In the genomic region with DNA sequence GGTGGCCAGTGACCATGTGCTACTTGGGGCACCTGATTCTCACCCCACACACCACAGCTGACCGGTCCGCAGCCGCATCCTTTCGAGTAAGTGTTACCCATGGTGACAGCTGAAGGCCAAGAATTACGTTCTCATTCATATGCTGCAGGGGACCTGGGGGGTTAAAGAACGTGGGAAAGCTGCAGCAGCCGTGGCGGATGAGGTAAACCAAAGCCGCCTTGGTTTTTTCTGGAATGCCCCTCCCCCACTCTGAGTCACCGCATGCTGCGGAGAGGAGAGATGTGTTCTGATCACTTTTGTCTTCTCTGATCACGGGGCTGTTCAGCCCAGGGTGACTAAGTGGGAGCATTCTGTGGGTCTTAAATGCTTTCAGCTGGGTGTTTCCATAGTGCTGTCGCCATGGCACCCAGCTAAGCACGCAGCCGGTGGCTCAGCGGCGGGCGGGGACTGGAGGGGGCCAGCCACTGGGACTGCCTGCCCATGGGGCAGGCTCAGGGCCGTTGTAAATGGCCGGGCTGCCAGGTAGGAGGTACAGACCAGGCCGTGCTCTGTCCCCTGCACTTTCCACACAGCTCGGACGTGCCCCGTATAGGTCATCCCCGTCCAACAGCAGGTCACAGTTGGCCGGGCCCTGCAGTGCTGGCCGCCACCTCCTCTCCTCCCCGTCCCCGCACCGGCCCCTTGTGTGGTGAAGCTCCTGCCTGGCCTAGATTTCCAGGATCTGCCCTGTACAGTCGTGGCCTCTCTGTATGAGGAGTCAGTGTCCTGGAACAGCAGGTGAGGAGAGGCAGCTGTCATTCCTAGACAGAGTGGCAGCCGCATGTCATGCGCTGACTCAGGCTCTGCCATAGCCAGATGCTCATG, we compare ENCODE assay signal across 1 cellular context.
TF ChIP-seq lines count a peak whose summit lies in the region.

No MANE protein-coding gene starts in this region.

TF ChIP-seq in K562, 482 proteins besides CTCF, POLR2A, EP300 and RAD21 (continued from another document and continues in another):
- TF ChIP-seq, protein P1, sequence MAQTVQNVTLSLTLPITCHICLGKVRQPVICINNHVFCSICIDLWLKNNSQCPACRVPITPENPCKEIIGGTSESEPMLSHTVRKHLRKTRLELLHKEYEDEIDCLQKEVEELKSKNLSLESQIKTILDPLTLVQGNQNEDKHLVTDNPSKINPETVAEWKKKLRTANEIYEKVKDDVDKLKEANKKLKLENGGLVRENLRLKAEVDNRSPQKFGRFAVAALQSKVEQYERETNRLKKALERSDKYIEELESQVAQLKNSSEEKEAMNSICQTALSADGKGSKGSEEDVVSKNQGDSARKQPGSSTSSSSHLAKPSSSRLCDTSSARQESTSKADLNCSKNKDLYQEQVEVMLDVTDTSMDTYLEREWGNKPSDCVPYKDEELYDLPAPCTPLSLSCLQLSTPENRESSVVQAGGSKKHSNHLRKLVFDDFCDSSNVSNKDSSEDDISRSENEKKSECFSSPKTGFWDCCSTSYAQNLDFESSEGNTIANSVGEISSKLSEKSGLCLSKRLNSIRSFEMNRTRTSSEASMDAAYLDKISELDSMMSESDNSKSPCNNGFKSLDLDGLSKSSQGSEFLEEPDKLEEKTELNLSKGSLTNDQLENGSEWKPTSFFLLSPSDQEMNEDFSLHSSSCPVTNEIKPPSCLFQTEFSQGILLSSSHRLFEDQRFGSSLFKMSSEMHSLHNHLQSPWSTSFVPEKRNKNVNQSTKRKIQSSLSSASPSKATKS (CRISPR knock-in tag; IDR thresholded peaks at IDR 0.05), result no peak
- TF ChIP-seq ARID2 (IDR thresholded peaks at IDR 0.05), result no peak
- TF ChIP-seq, protein P2, sequence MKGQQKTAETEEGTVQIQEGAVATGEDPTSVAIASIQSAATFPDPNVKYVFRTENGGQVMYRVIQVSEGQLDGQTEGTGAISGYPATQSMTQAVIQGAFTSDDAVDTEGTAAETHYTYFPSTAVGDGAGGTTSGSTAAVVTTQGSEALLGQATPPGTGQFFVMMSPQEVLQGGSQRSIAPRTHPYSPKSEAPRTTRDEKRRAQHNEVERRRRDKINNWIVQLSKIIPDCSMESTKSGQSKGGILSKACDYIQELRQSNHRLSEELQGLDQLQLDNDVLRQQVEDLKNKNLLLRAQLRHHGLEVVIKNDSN (CRISPR knock-in tag; IDR thresholded peaks at IDR 0.05), result peak; percentile 71
- peak; percentile 8; the same call in 1 of the 2 replicates for TF ChIP-seq PHF8 (IDR thresholded peaks at IDR 0.05; ENCODE audit: borderline replicate concordance, low read length)
- TF ChIP-seq ZC3H11A (IDR thresholded peaks at IDR 0.05; ENCODE audit: low read depth, low read length), result no peak
- no peak; the same call in 1 of the 2 replicates for TF ChIP-seq BACH1 (tag; IDR thresholded peaks at IDR 0.05)
- TF ChIP-seq HIVEP1 (CRISPR knock-in tag; IDR thresholded peaks at IDR 0.05), result no peak
- TF ChIP-seq TFAM (CRISPR knock-in tag; conservative IDR thresholded peaks at IDR 0.05), result no peak
- peak; percentile 50 for TF ChIP-seq EGR1 (conservative IDR thresholded peaks at IDR 0.05)
- no peak for TF ChIP-seq PHTF2 (CRISPR knock-in tag; IDR thresholded peaks at IDR 0.05)
- no peak for TF ChIP-seq EZH2 (IDR thresholded peaks at IDR 0.05; ENCODE audit: borderline replicate concordance, low read depth, low read length)
- TF ChIP-seq, protein P3, sequence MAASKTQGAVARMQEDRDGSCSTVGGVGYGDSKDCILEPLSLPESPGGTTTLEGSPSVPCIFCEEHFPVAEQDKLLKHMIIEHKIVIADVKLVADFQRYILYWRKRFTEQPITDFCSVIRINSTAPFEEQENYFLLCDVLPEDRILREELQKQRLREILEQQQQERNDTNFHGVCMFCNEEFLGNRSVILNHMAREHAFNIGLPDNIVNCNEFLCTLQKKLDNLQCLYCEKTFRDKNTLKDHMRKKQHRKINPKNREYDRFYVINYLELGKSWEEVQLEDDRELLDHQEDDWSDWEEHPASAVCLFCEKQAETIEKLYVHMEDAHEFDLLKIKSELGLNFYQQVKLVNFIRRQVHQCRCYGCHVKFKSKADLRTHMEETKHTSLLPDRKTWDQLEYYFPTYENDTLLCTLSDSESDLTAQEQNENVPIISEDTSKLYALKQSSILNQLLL (CRISPR knock-in tag; IDR thresholded peaks at IDR 0.05; ENCODE audit: borderline replicate concordance), result no peak
- TF ChIP-seq ZNF146 (CRISPR knock-in tag; IDR thresholded peaks at IDR 0.05; ENCODE audit: unreplicated experiment), result no peak
- TF ChIP-seq ARID3B (CRISPR knock-in tag; IDR thresholded peaks at IDR 0.05; ENCODE audit: borderline replicate concordance), result no peak
- TF ChIP-seq PML (IDR thresholded peaks at IDR 0.05; ENCODE audit: low read length), result 0 out of 2 replicates have a peak, but pooled peaks have one; percentile 26
- TF ChIP-seq, protein P4, sequence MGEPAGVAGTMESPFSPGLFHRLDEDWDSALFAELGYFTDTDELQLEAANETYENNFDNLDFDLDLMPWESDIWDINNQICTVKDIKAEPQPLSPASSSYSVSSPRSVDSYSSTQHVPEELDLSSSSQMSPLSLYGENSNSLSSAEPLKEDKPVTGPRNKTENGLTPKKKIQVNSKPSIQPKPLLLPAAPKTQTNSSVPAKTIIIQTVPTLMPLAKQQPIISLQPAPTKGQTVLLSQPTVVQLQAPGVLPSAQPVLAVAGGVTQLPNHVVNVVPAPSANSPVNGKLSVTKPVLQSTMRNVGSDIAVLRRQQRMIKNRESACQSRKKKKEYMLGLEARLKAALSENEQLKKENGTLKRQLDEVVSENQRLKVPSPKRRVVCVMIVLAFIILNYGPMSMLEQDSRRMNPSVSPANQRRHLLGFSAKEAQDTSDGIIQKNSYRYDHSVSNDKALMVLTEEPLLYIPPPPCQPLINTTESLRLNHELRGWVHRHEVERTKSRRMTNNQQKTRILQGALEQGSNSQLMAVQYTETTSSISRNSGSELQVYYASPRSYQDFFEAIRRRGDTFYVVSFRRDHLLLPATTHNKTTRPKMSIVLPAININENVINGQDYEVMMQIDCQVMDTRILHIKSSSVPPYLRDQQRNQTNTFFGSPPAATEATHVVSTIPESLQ (CRISPR knock-in tag; IDR thresholded peaks at IDR 0.05), result no peak
- TF ChIP-seq, protein P5, sequence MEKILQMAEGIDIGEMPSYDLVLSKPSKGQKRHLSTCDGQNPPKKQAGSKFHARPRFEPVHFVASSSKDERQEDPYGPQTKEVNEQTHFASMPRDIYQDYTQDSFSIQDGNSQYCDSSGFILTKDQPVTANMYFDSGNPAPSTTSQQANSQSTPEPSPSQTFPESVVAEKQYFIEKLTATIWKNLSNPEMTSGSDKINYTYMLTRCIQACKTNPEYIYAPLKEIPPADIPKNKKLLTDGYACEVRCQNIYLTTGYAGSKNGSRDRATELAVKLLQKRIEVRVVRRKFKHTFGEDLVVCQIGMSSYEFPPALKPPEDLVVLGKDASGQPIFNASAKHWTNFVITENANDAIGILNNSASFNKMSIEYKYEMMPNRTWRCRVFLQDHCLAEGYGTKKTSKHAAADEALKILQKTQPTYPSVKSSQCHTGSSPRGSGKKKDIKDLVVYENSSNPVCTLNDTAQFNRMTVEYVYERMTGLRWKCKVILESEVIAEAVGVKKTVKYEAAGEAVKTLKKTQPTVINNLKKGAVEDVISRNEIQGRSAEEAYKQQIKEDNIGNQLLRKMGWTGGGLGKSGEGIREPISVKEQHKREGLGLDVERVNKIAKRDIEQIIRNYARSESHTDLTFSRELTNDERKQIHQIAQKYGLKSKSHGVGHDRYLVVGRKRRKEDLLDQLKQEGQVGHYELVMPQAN (IDR thresholded peaks at IDR 0.05; ENCODE audit: borderline replicate concordance), result peak; percentile 35; the same call in 1 of the 2 replicates
- TF ChIP-seq TBP (optimal IDR thresholded peaks at IDR 0.05; ENCODE audit: low read depth, low read length), result peak; percentile 22
- peak; percentile 44 for TF ChIP-seq NFE2 (IDR thresholded peaks at IDR 0.05; ENCODE audit: low read depth)
- TF ChIP-seq, protein P6, sequence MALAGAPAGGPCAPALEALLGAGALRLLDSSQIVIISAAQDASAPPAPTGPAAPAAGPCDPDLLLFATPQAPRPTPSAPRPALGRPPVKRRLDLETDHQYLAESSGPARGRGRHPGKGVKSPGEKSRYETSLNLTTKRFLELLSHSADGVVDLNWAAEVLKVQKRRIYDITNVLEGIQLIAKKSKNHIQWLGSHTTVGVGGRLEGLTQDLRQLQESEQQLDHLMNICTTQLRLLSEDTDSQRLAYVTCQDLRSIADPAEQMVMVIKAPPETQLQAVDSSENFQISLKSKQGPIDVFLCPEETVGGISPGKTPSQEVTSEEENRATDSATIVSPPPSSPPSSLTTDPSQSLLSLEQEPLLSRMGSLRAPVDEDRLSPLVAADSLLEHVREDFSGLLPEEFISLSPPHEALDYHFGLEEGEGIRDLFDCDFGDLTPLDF (CRISPR knock-in tag; IDR thresholded peaks at IDR 0.05), result 0 out of 2 replicates have a peak, but pooled peaks have one; percentile 12
- TF ChIP-seq ZNF644 (tag; IDR thresholded peaks at IDR 0.05; ENCODE audit: low read depth), result 0 out of 2 replicates have a peak, but pooled peaks have one; percentile 59
- TF ChIP-seq ZFP30 (CRISPR knock-in tag; IDR thresholded peaks at IDR 0.05; ENCODE audit: borderline replicate concordance), result no peak
- TF ChIP-seq MEIS2 (IDR thresholded peaks at IDR 0.05; ENCODE audit: partially characterized antibody), result peak; percentile 37
- TF ChIP-seq ZNF174 (CRISPR knock-in tag; IDR thresholded peaks at IDR 0.05), result no peak
- TF ChIP-seq NR2C1 (IDR thresholded peaks at IDR 0.05), result no peak
- 0 out of 2 replicates have a peak, but pooled peaks have one; percentile 21 for TF ChIP-seq NR2C1 (tag; IDR thresholded peaks at IDR 0.05)
- no peak for TF ChIP-seq TAF15 (IDR thresholded peaks at IDR 0.05; ENCODE audit: low read depth, low read length)
- no peak for TF ChIP-seq ZNF586 (CRISPR knock-in tag; conservative IDR thresholded peaks at IDR 0.05)
- peak; percentile 49 for TF ChIP-seq ESRRA (IDR thresholded peaks at IDR 0.05; ENCODE audit: borderline replicate concordance, low read depth)
- TF ChIP-seq MAZ (CRISPR knock-in tag; conservative IDR thresholded peaks at IDR 0.05 in 1 of 2, IDR thresholded peaks at IDR 0.05 in 1 of 2), result peak; percentile 56 to 71
- no peak for TF ChIP-seq NFIC (IDR thresholded peaks at IDR 0.05)
- no peak for TF ChIP-seq CLOCK (CRISPR knock-in tag; IDR thresholded peaks at IDR 0.05; ENCODE audit: borderline replicate concordance)
- TF ChIP-seq, protein P7, sequence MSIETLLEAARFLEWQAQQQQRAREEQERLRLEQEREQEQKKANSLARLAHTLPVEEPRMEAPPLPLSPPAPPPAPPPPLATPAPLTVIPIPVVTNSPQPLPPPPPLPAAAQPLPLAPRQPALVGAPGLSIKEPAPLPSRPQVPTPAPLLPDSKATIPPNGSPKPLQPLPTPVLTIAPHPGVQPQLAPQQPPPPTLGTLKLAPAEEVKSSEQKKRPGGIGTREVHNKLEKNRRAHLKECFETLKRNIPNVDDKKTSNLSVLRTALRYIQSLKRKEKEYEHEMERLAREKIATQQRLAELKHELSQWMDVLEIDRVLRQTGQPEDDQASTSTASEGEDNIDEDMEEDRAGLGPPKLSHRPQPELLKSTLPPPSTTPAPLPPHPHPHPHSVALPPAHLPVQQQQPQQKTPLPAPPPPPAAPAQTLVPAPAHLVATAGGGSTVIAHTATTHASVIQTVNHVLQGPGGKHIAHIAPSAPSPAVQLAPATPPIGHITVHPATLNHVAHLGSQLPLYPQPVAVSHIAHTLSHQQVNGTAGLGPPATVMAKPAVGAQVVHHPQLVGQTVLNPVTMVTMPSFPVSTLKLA (conservative IDR thresholded peaks at IDR 0.05), result peak; percentile 82 to 90
- peak; percentile 60 for TF ChIP-seq ZBTB12 (CRISPR knock-in tag; IDR thresholded peaks at IDR 0.05)
